Comparison of ENCODE assay signal across 8 cellular contexts in the genomic region with DNA sequence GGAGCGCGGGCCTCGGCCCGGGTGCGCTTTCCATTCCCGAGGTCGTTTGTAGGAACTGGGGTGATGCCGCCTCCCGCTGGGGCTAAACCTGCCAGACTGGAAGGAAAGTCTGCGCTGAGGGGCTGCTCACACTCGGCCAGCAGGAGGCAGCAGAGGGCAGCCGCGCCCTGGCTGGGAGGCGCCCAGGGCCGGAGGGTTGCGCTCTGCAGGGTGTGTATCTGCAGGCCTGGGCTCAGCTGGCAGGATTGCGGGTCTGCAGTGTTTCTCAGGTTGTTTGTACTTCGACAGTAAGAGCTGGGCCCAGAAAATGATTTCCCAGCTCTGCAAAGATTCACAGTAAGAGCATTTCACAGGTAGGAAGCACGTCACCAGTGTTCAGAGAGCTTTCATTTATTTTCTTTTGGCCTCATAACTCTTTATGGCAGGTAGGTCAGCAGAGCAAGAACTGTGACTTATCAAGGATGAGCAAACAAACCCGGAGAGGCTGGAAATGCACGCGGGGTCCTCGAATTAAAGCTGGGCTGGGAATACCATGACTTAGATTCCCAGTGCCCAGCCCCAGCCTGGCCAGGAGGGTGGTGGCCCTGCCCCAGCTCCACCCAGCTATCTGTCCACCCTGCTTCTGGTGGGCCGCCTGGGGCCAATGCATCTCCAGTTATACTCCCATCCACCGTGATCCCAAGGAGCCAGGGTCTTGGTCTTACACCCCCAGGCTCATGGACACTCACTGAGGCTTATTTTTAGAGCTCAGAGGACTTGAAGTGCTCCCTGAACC. TPM values are rescaled to one million over a fixed set of nuclear protein-coding genes. Genes with fewer than 3 reads are reported as not detected.
DNase-seq lines count a peak whose midpoint lies in the region; ATAC-seq, FAIRE-seq and TF ChIP-seq lines count a peak whose summit lies in the region.

No MANE protein-coding gene starts in this region.

- H3K27ac ChIP-seq in WERI-Rb-1 (no peak overlapping the region), kidney (ENCODE audit: low read depth in 2 of 2, low read length in 2 of 2) (no peak overlapping the region)

- intact Hi-C loops in Calu3 (cut with micrococcal nuclease; ENCODE audit: unreplicated experiment), result loop anchor here (2.0 kb wide), 1 partner anchor 137 kb away; no protein-coding TSS in a partner anchor
- intact Hi-C loops in kidney (cut with DNase I), result loop anchor here (5.0 kb wide), 1 partner anchor 137 kb away; no protein-coding TSS in a partner anchor

- no peak overlapping the region for H3K4me3 ChIP-seq in WERI-Rb-1 (ENCODE audit: low read depth, low read length)
- H3K4me3 ChIP-seq in kidney (ENCODE audit: low read length in 2 of 2), result no peak overlapping the region

- peak; percentile 81 for TF ChIP-seq CTCF in Calu3 (IDR thresholded peaks at IDR 0.05; ENCODE audit: unreplicated experiment)
- peak; percentile 98 for TF ChIP-seq CTCF in WERI-Rb-1 (IDR thresholded peaks at IDR 0.05; ENCODE audit: low read depth, low read length)
- peak; percentile 99 for TF ChIP-seq CTCF in kidney (IDR thresholded peaks at IDR 0.05; ENCODE audit: borderline replicate concordance, extremely low read depth, insufficient read depth)

- H3K4me3 Mint-ChIP-seq in Calu3 (ENCODE audit: low read depth, unreplicated experiment), result no peak overlapping the region

- H3K4me1 Mint-ChIP-seq in Calu3 (ENCODE audit: low read depth, unreplicated experiment), result peaks cover 8% of the 10 kb centered on the region

- H3K9me3 ChIP-seq in WERI-Rb-1 (ENCODE audit: severe bottlenecking) (no peaks in the 10 kb centered on the region), kidney (ENCODE audit: control insufficient read depth in 1 of 2, low read length in 2 of 2) (no peaks in the 10 kb centered on the region)

- H3K36me3 ChIP-seq in WERI-Rb-1, result no peaks in the 10 kb centered on the region
- no peaks in the 10 kb centered on the region for H3K36me3 ChIP-seq in kidney (ENCODE audit: control insufficient read depth in 1 of 2, insufficient read depth in 2 of 2, low read length in 2 of 2)

- no peak overlapping the region for H3K9ac ChIP-seq in kidney (ENCODE audit: low read length in 2 of 2)

- H3K27ac Mint-ChIP-seq in Calu3 (ENCODE audit: unreplicated experiment), result no peak overlapping the region

- H3K9me3 Mint-ChIP-seq in Calu3 (ENCODE audit: low read depth, unreplicated experiment), result no peaks in the 10 kb centered on the region

- H3K4me1 ChIP-seq in kidney (ENCODE audit: control insufficient read depth in 1 of 2, insufficient read depth in 1 of 2, low read depth in 1 of 2, low read length in 2 of 2), result no peaks in the 10 kb centered on the region

- CTCF ChIA-PET in Calu3 (lab: Charles Lee), result interaction anchor here (1.0 to 1.4 kb wide), 2 partner anchors 136 to 137 kb away, joined by 3 to 12 read pairs; no protein-coding TSS in a partner anchor

- H3K27me3 Mint-ChIP-seq in Calu3 (ENCODE audit: unreplicated experiment), result no peaks in the 10 kb centered on the region

- ATAC-seq in GM21528 (IDR thresholded peaks at IDR 0.05; ENCODE audit: low FRiP score, unreplicated experiment), result peak; percentile 94

- BruUV-seq in Calu3 (replicated peaks; lab: Mats Ljungman, UMichigan), result no TSS peak

- H3K36me3 Mint-ChIP-seq in Calu3 (ENCODE audit: insufficient read depth, unreplicated experiment), result peaks cover 6% of the 10 kb centered on the region

- DNase-seq in Calu3 (peak; percentile 84), HuH-7.5 (ENCODE audit: low spot score) (peak; percentile 68), WERI-Rb-1 (peak; percentile 74), brain pericyte (ENCODE audit: low read depth, low spot score) (peak; percentile 18), kidney (peak; percentile 88), DMS79 treated with DMSO at 0.1 percent for 48 hours (lab: John Stamatoyannopoulos, UW) (no peak)
- DNase-seq in stimulated activated CD4-positive, alpha-beta T cell treated with anti-CD3 and anti-CD28 coated beads, Interleukin-2, amount 100 ng/mL, for 48 hours, result peak; percentile 83 to 91

- FAIRE-seq in kidney (lab: Jason Lieb, UNC), result no peak

- H3K27me3 ChIP-seq in WERI-Rb-1 (ENCODE audit: insufficient read depth, low read depth, severe bottlenecking), result peaks cover 42% of the 10 kb centered on the region

RNA-seq across cellular contexts. Expression of gene PPP2R2D, which starts 15.2 kb away (rescaled TPM):
- total RNA-seq in Calu3 (2022) (17.2 and 23.7 TPM in 2 replicates), kidney (28.3 TPM)
- 34.8 TPM for polyA plus RNA-seq in kidney (ENCODE audit: insufficient read depth, low read depth, low replicate concordance)
